7 cellular contexts compared by ENCODE assay signal in the genomic region with DNA sequence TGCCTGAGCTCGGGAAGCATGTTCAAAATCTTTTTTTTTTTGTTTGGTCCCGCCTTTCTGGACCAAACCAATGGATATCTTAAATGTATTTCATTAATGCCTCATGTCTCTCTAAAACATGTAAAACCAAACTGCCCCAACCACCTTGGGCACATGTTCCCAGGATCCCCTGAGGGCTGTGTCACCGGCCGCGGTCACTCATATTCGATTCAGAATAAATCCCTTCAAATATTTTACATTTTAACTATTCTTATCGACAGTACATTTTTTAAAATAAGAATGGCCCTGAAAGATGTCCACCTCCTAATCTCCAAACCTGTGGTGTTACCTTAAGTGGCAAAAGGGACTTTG. TPM values are rescaled to one million over a fixed set of nuclear protein-coding genes. Genes with fewer than 3 reads are reported as not detected.
DNase-seq lines count a peak whose midpoint lies in the region; ATAC-seq and TF ChIP-seq lines count a peak whose summit lies in the region.
"Had no signal": no experiment of that assay in that cellular context is flagged by ENCODE, and none has a peak within 500 bp of the region (broad histone marks: within the 10 kb centered on the region; RNA-seq: fewer than 3 reads in every experiment).

No MANE protein-coding gene starts in this region.

- DNase-seq in left ventricle myocardium inferior, result no peak
- DNase-seq in left cardiac atrium, result no peak
- DNase-seq in fibroblast of mammary gland (ENCODE audit: low read depth), result no peak
- DNase-seq in upper lobe of left lung, result no peak
- DNase-seq: islet precursor cell had no signal

- no peak for TF ChIP-seq CTCF in left ventricle myocardium inferior (IDR thresholded peaks at IDR 0.05; ENCODE audit: borderline replicate concordance)
- no peak for TF ChIP-seq CTCF in fibroblast of mammary gland (conservative IDR thresholded peaks at IDR 0.05; ENCODE audit: control insufficient read depth, insufficient read depth, low read depth, low read length)
- TF ChIP-seq CTCF in upper lobe of left lung (IDR thresholded peaks at IDR 0.05), result no peak

- peaks cover 36% of the 10 kb centered on the region for H3K36me3 ChIP-seq in left ventricle myocardium inferior
- peaks cover 6 to 41% (median 32%) of the 10 kb centered on the region in 4 donors for H3K36me3 ChIP-seq in upper lobe of left lung

- H3K27me3 ChIP-seq in left ventricle myocardium inferior (ENCODE audit: low read depth) (no peaks in the 10 kb centered on the region), upper lobe of left lung (no peaks in the 10 kb centered on the region)

- H3K4me3 ChIP-seq in left ventricle myocardium inferior, result peak overlapping the region; percentile 86
- peak overlapping the region; percentile 87 for H3K4me3 ChIP-seq in fibroblast of mammary gland (ENCODE audit: control insufficient read depth, low read depth, low read length)
- H3K4me3 ChIP-seq in upper lobe of left lung, result peak overlapping the region in 3 of 4 donors; percentile 42 to 70 (median 58)

- TF ChIP-seq EP300 in upper lobe of left lung (IDR thresholded peaks at IDR 0.05), result no peak

- ATAC-seq in left cardiac atrium (no peak), upper lobe of left lung (ENCODE audit: low FRiP score in 2 of 2) (no peak), HG02852 (IDR thresholded peaks at IDR 0.05; ENCODE audit: unreplicated experiment) (no peak), GM19397 (IDR thresholded peaks at IDR 0.05; ENCODE audit: unreplicated experiment) (no peak)

- 72 to 76% methylated on average over 7 of the region's 7 CpGs for WGBS in upper lobe of left lung, 2 donors

- H3K9me3 ChIP-seq in left ventricle myocardium inferior (replicated peaks) (no peaks in the 10 kb centered on the region), upper lobe of left lung (no peaks in the 10 kb centered on the region)

- TF ChIP-seq POLR2A in upper lobe of left lung (IDR thresholded peaks at IDR 0.05), result no peak

- intact Hi-C loops in left ventricle myocardium inferior (cut with micrococcal nuclease), result no loop called here
- intact Hi-C loops in left cardiac atrium (cut with DNase I), result no loop called here

- H3K27ac ChIP-seq in left ventricle myocardium inferior (replicated peaks), result peak overlapping the region; percentile 99
- peak overlapping the region; percentile 79 to 100 (median 98) for H3K27ac ChIP-seq in upper lobe of left lung

- H3K4me1 ChIP-seq in left ventricle myocardium inferior, result peaks cover 77% of the 10 kb centered on the region
- peaks cover 43 to 57% (median 46%) of the 10 kb centered on the region in 4 donors for H3K4me1 ChIP-seq in upper lobe of left lung

RNA-seq across cellular contexts. Expression of a gene that starts 2.1 kb away (rescaled TPM):
- total RNA-seq in left ventricle myocardium inferior (142 TPM), left cardiac atrium (100 to 1,000 TPM; 153 to 159 TPM), upper lobe of left lung (100 to 1,000 TPM; 236 to 374 (median 339) TPM)

RNA-seq across cellular contexts. Expression of a gene that starts 30.4 kb away (rescaled TPM):
- total RNA-seq in left ventricle myocardium inferior (55.9 TPM), left cardiac atrium (10 to 100 TPM; 47.9 to 56.5 TPM), upper lobe of left lung (10 to 100 TPM; 45.5 to 85.0 (median 59.9) TPM)

RNA-seq across cellular contexts. Expression of a gene that starts 32.4 kb away (rescaled TPM):
- total RNA-seq in left ventricle myocardium inferior, result 0.25 TPM
- total RNA-seq in left cardiac atrium, result under 1 TPM; 0.47 to 0.68 TPM
- total RNA-seq in upper lobe of left lung, result 10 to 100 TPM in 1 of 6 donors, 1 to 10 TPM in 5; 3.5 to 11.5 (median 5.8) TPM

RNA-seq across cellular contexts. Expression of a gene that starts 54.9 kb away (rescaled TPM):
- total RNA-seq in left ventricle myocardium inferior (30.2 TPM), left cardiac atrium (10 to 100 TPM; 21.5 to 26.5 TPM), upper lobe of left lung (100 to 1,000 TPM in 1 of 6 donors, 10 to 100 TPM in 5; 29.6 to 188 (median 45.1) TPM)

RNA-seq across cellular contexts. Expression of a gene that starts 55.6 kb away (rescaled TPM):
- 0.52 TPM for total RNA-seq in left ventricle myocardium inferior
- 1 to 10 TPM in 1 of 2 donors, under 1 TPM in 1; 0.58 to 1.1 TPM for total RNA-seq in left cardiac atrium
- 10 to 100 TPM in 2 of 6 donors, 1 to 10 TPM in 4; 4.6 to 32.5 (median 6.7) TPM for total RNA-seq in upper lobe of left lung
